8 cellular contexts compared by ENCODE assay signal in genomic region chr3:138114988-138115971, GRCh38. TPM values are rescaled to one million over a fixed set of nuclear protein-coding genes. Genes with fewer than 3 reads are reported as not detected.
DNase-seq lines count a peak whose midpoint lies in the region; ATAC-seq and TF ChIP-seq lines count a peak whose summit lies in the region.

DZIP1L (minus strand) TSS chr3:138115608; CDS start chr3:138103971, 11,637 bp downstream.

- no peak within 1 kb of the TSS for H3K27ac Mint-ChIP-seq in activated CD8-positive, alpha-beta T cell treated with anti-CD3 and anti-CD28 coated beads, Interleukin-2, amount 10 ng/mL, durations not matched to agents 7 days and 5 days

- H3K9me3 Mint-ChIP-seq in activated CD8-positive, alpha-beta T cell treated with anti-CD3 and anti-CD28 coated beads, Interleukin-2, amount 10 ng/mL, durations not matched to agents 7 days and 5 days (ENCODE audit: insufficient read depth): no peaks in the 10 kb centered on the region

- H3K36me3 ChIP-seq in mucosa of stomach (ENCODE audit: control insufficient read depth, insufficient read depth, low read length) (no peaks in the 10 kb centered on the region), thymus (ENCODE audit: control insufficient read depth, insufficient read depth) (no peaks in the 10 kb centered on the region)

- H3K9me3 ChIP-seq in AG04450 (ENCODE audit: control insufficient read depth, insufficient read depth, low read length): no peaks in the 10 kb centered on the region
- no peaks in the 10 kb centered on the region for H3K9me3 ChIP-seq in mucosa of stomach (ENCODE audit: control insufficient read depth, low read length)
- no peaks in the 10 kb centered on the region for H3K9me3 ChIP-seq in thymus (ENCODE audit: control insufficient read depth)

- H3K4me1 ChIP-seq in mucosa of stomach (ENCODE audit: control insufficient read depth, insufficient read depth, low read length) (peaks cover 26% of the 10 kb centered on the region), thymus (ENCODE audit: control insufficient read depth, insufficient read depth, low read length) (peaks cover 8% of the 10 kb centered on the region)

- peak; percentile 83 for ATAC-seq in GM18502 (IDR thresholded peaks at IDR 0.05; ENCODE audit: poor library complexity, unreplicated experiment)
- peak; percentile 75 for ATAC-seq in HG03045 (IDR thresholded peaks at IDR 0.05; ENCODE audit: unreplicated experiment)
- peak; percentile 98 for ATAC-seq in activated CD8-positive, alpha-beta T cell treated with anti-CD3 and anti-CD28 coated beads, Interleukin-2, amount 10 ng/mL, durations not matched to agents 7 days and 5 days

- H3K27ac ChIP-seq in AG04450 (ENCODE audit: low read depth, low read length): peak within 1 kb of the TSS; percentile 94
- peak within 1 kb of the TSS; percentile 65 for H3K27ac ChIP-seq in thymus (ENCODE audit: low read depth)

- no peaks in the 10 kb centered on the region for H3K36me3 Mint-ChIP-seq in activated CD8-positive, alpha-beta T cell treated with anti-CD3 and anti-CD28 coated beads, Interleukin-2, amount 10 ng/mL, durations not matched to agents 7 days and 5 days (ENCODE audit: low read depth)

- H3K4me1 Mint-ChIP-seq in activated CD8-positive, alpha-beta T cell treated with anti-CD3 and anti-CD28 coated beads, Interleukin-2, amount 10 ng/mL, durations not matched to agents 7 days and 5 days (ENCODE audit: low read depth): peaks cover 8% of the 10 kb centered on the region

- TF ChIP-seq CTCF in AG04450 (IDR thresholded peaks at IDR 0.05; ENCODE audit: low read depth, low read length): peak; percentile 30

- peak; percentile 36 for DNase-seq in AG04450 (ENCODE audit: low read depth, low spot score)
- peak; percentile 64 for DNase-seq in NCI-H446 (lab: John Stamatoyannopoulos, UW)
- DNase-seq in activated CD8-positive, alpha-beta T cell treated with anti-CD3 and anti-CD28 coated beads, Interleukin-2, amount 10 ng/mL, durations not matched to agents 7 days and 5 days: peak; percentile 29
- DNase-seq in fibroblast of gingiva (ENCODE audit: low read depth): peak; percentile 59

- H3K9ac ChIP-seq in mucosa of stomach (ENCODE audit: low read length): peak within 1 kb of the TSS; percentile 75

- 2% methylated on average over 86 of the region's 86 CpGs for WGBS in thymus

- POLR2A ChIA-PET in AG04450 (lab: Yijun Ruan, JAX): interaction anchor here (0.9 to 3.0 kb wide), 4 partner anchors 10 to 59 kb away, joined by 3 to 20 read pairs (median 6); partner anchors contain the start of gene DBR1
- POLR2A ChIA-PET in activated CD8-positive, alpha-beta T cell treated with anti-CD3 and anti-CD28 coated beads, Interleukin-2, amount 10 ng/mL, durations not matched to agents 7 days and 5 days (lab: Charles Lee): interaction anchor here (0.6 kb wide), 1 partner anchor 568 kb away, joined by 4 read pairs; no protein-coding TSS in a partner anchor

- CTCF ChIA-PET in AG04450 (lab: Charles Lee): interaction anchor here (0.6 to 9.8 kb wide), 10 partner anchors 10 to 319 kb away, joined by 3 to 202 read pairs (median 4); partner anchors contain the start of genes A4GNT and ESYT3
- CTCF ChIA-PET in activated CD8-positive, alpha-beta T cell treated with anti-CD3 and anti-CD28 coated beads, Interleukin-2, amount 10 ng/mL, durations not matched to agents 7 days and 5 days (lab: Charles Lee): interaction anchor here (0.6 to 0.8 kb wide), 4 partner anchors 33 to 48 kb away, joined by 3 read pairs; no protein-coding TSS in a partner anchor

- H3K27me3 ChIP-seq in AG04450 (ENCODE audit: control insufficient read depth, insufficient read depth, low read length) (no peaks in the 10 kb centered on the region), mucosa of stomach (ENCODE audit: control insufficient read depth, insufficient read depth, low read length) (no peaks in the 10 kb centered on the region), thymus (ENCODE audit: control insufficient read depth, insufficient read depth) (peaks cover 12% of the 10 kb centered on the region)

- H3K27me3 Mint-ChIP-seq in activated CD8-positive, alpha-beta T cell treated with anti-CD3 and anti-CD28 coated beads, Interleukin-2, amount 10 ng/mL, durations not matched to agents 7 days and 5 days (ENCODE audit: low read depth): peaks cover 34% of the 10 kb centered on the region

- H3K4me3 Mint-ChIP-seq in activated CD8-positive, alpha-beta T cell treated with anti-CD3 and anti-CD28 coated beads, Interleukin-2, amount 10 ng/mL, durations not matched to agents 7 days and 5 days: peak within 1 kb of the TSS; percentile 73

- peak within 1 kb of the TSS; percentile 96 for H3K4me3 ChIP-seq in AG04450 (ENCODE audit: low read depth, low read length)
- peak within 1 kb of the TSS; percentile 41 for H3K4me3 ChIP-seq in mucosa of stomach (ENCODE audit: low read length)
- peak within 1 kb of the TSS; percentile 57 for H3K4me3 ChIP-seq in thymus (ENCODE audit: low read length)

RNA-seq across cellular contexts. Expression of gene DZIP1L, which starts in this region (rescaled TPM):
- polyA plus RNA-seq in AG04450 (2011; rRNA removed) (5.7 and 7.9 TPM in 2 replicates), thymus (1.5 TPM)
- polyA minus RNA-seq in AG04450 (2011; rRNA and poly(A)+ RNA removed): 20.9 and 25.4 TPM in 2 replicates
- total RNA-seq in activated CD8-positive, alpha-beta T cell treated with anti-CD3 and anti-CD28 coated beads, Interleukin-2, amount 10 ng/mL, durations not matched to agents 7 days and 5 days: not detected

Comparison
In these comparisons a context has a peak if more than half of its experiments do, and no peak if none do; other contexts are left out.
1. Peak in every context shown above with its lines: DNase-seq, ATAC-seq, H3K4me3 ChIP-seq and H3K27ac ChIP-seq.
2. Peak in DNase-seq and ATAC-seq in activated CD8-positive, alpha-beta T cell treated with anti-CD3 and anti-CD28 coated beads, Interleukin-2, amount 10 ng/mL, durations not matched to agents 7 days and 5 days; RNA of the gene not detected or under 1 TPM.
3. H3K4me3 ChIP-seq: peak in every context shown above with its lines; median percentile 96 in AG04450; 57 in thymus; 41 in mucosa of stomach.